Comparison of ENCODE assay signal across 8 cellular contexts in the genomic region with DNA sequence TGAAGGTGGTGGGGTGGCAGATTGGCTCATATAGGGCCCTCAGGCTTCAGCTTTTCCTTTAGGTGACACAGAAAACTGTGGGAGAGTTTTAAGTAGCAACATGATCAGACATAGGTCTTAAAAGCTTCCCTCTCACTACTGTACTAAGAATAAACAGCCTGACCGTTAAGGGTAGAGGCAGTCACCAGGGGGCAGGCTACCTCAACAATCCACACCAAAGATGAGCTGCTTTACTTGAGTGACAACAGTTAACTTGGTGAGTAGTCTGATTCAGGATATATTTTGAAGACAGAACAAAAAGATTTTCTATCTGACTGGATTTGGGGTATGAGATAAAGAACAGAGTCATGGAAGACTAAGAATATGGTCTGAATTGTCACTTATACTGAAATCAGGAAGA. TPM values are rescaled to one million over a fixed set of nuclear protein-coding genes. Genes with fewer than 3 reads are reported as not detected.
A peak's percentile ranks its signal among the peaks of the same experiment; 100 is the strongest.
DNase-seq lines count a peak whose midpoint lies in the region; ATAC-seq and TF ChIP-seq lines count a peak whose summit lies in the region.

No MANE protein-coding gene starts in this region.

- H3K9me3 ChIP-seq in RWPE2 (ENCODE audit: severe bottlenecking) (no peaks in the 10 kb centered on the region), right atrium auricular region (no peaks in the 10 kb centered on the region)

- H3K36me3 Mint-ChIP-seq in activated naive CD4-positive, alpha-beta T cell treated with anti-CD3 and anti-CD28 coated beads, Interleukin-2, amount 50 U/mL, for 24 hours = peaks cover 18% of the 10 kb centered on the region

- no peak overlapping the region for H3K4me3 Mint-ChIP-seq in activated naive CD4-positive, alpha-beta T cell treated with anti-CD3 and anti-CD28 coated beads, Interleukin-2, amount 50 U/mL, for 24 hours

- no peak overlapping the region for H3K4me3 ChIP-seq in RWPE2 (ENCODE audit: severe bottlenecking)
- no peak overlapping the region for H3K4me3 ChIP-seq in right atrium auricular region

- H3K9me3 Mint-ChIP-seq in activated naive CD4-positive, alpha-beta T cell treated with anti-CD3 and anti-CD28 coated beads, Interleukin-2, amount 50 U/mL, for 24 hours = no peaks in the 10 kb centered on the region

- peak; percentile 14 for DNase-seq in NCI-H187 treated with DMSO at 0.1 percent for 48 hours (lab: John Stamatoyannopoulos, UW)
- no peak for DNase-seq in NCI-H187 (lab: John Stamatoyannopoulos, UW)
- no peak for DNase-seq in RWPE2 (ENCODE audit: low spot score)
- DNase-seq in right atrium auricular region (ENCODE audit: low spot score) = no peak
- DNase-seq in stimulated activated CD4-positive, alpha-beta T cell treated with anti-CD3 and anti-CD28 coated beads, Interleukin-15, amount 100 ng/mL, for 48 hours (ENCODE audit: low read depth in 2 of 2) = peak; percentile 30 to 36
- DNase-seq in GM19240 (ENCODE audit: insufficient read length, low spot score) = no peak

- peak overlapping the region; percentile 30 for H3K27ac Mint-ChIP-seq in activated naive CD4-positive, alpha-beta T cell treated with anti-CD3 and anti-CD28 coated beads, Interleukin-2, amount 50 U/mL, for 24 hours

- H3K4me1 ChIP-seq in RWPE2 (ENCODE audit: insufficient read depth, poor library complexity, severe bottlenecking) (no peaks in the 10 kb centered on the region), right atrium auricular region (no peaks in the 10 kb centered on the region)

- peak; percentile 53 for ATAC-seq in HG03565 (IDR thresholded peaks at IDR 0.05; ENCODE audit: unreplicated experiment)
- peak; percentile 73; the same call in 2 of the 3 replicates for ATAC-seq in RWPE2 (ENCODE audit: low read depth)

- H3K27me3 ChIP-seq in RWPE2 (ENCODE audit: insufficient read depth, poor library complexity, severe bottlenecking) = no peaks in the 10 kb centered on the region
- H3K27me3 ChIP-seq in right atrium auricular region = no peaks in the 10 kb centered on the region

- H3K27me3 Mint-ChIP-seq in activated naive CD4-positive, alpha-beta T cell treated with anti-CD3 and anti-CD28 coated beads, Interleukin-2, amount 50 U/mL, for 24 hours = no peaks in the 10 kb centered on the region

- peaks cover 13% of the 10 kb centered on the region for H3K4me1 Mint-ChIP-seq in activated naive CD4-positive, alpha-beta T cell treated with anti-CD3 and anti-CD28 coated beads, Interleukin-2, amount 50 U/mL, for 24 hours

- TF ChIP-seq CTCF in RWPE2 (IDR thresholded peaks at IDR 0.05; ENCODE audit: poor library complexity, severe bottlenecking) (peak; percentile 73), right atrium auricular region (IDR thresholded peaks at IDR 0.05) (peak; percentile 23 to 63)

- H3K36me3 ChIP-seq in RWPE2 (ENCODE audit: low read depth) (peaks cover 100% of the 10 kb centered on the region), right atrium auricular region (peaks cover 66% of the 10 kb centered on the region)

- H3K27ac ChIP-seq in RWPE2 (ENCODE audit: poor library complexity, severe bottlenecking) (no peak overlapping the region), right atrium auricular region (no peak overlapping the region)

RNA-seq across cellular contexts. Expression of gene GPCPD1, which starts 53.7 kb away (rescaled TPM):
- total RNA-seq in right atrium auricular region = 10 to 100 TPM; 11.0 to 13.8 TPM

Comparison
In these comparisons a context has a peak if more than half of its experiments do, and no peak if none do; other contexts are left out.
1. DNase-seq: peak in NCI-H187 treated with DMSO at 0.1 percent for 48 hours (single experiment) and stimulated activated CD4-positive, alpha-beta T cell treated with anti-CD3 and anti-CD28 coated beads, Interleukin-15, amount 100 ng/mL, for 48 hours (2 of 2); none in NCI-H187 (0 of 2), RWPE2 (single experiment), right atrium auricular region (single experiment) and GM19240 (single experiment).